Comparison of ENCODE assay signal across 8 cellular contexts in genomic region chr2:9556121-9556869, GRCh38. TPM values are rescaled to one million over a fixed set of nuclear protein-coding genes. Genes with fewer than 3 reads are reported as not detected.
DNase-seq lines count a peak whose midpoint lies in the region; ATAC-seq and TF ChIP-seq lines count a peak whose summit lies in the region.

No MANE protein-coding gene starts in this region.

- peak; percentile 34 for ATAC-seq in GM19455 (IDR thresholded peaks at IDR 0.05; ENCODE audit: unreplicated experiment)
- ATAC-seq in HG03520 (IDR thresholded peaks at IDR 0.05; ENCODE audit: unreplicated experiment): peak; percentile 19

- no peak for TF ChIP-seq EP300 in ovary (IDR thresholded peaks at IDR 0.05)

- peak overlapping the region; percentile 90 for H3K4me3 ChIP-seq in WI38 (ENCODE audit: low read depth, low read length)
- peak overlapping the region; percentile 74 for H3K4me3 ChIP-seq in fibroblast of mammary gland (ENCODE audit: control insufficient read depth, low read depth, low read length)
- peak overlapping the region; percentile 92 for H3K4me3 ChIP-seq in ovary

- no peak for TF ChIP-seq CTCF in C4-2B (conservative IDR thresholded peaks at IDR 0.05)
- TF ChIP-seq CTCF in WI38 (IDR thresholded peaks at IDR 0.05; ENCODE audit: low read depth, low read length): no peak
- TF ChIP-seq CTCF in fibroblast of mammary gland (conservative IDR thresholded peaks at IDR 0.05; ENCODE audit: control insufficient read depth, insufficient read depth, low read depth, low read length): no peak
- no peak for TF ChIP-seq CTCF in ovary (IDR thresholded peaks at IDR 0.05)

- intact Hi-C loops in ovary (cut with DNase I): no loop called here

- no peaks in the 10 kb centered on the region for H3K27me3 ChIP-seq in ovary

- DNase-seq in fibroblast of mammary gland (ENCODE audit: low read depth): peak; percentile 24
- no peak for DNase-seq in ovary
- DNase-seq in G401 (ENCODE audit: low spot score): no peak
- no peak for DNase-seq in NCI-H187 treated with DMSO at 0.1 percent for 48 hours (lab: John Stamatoyannopoulos, UW)

- no peaks in the 10 kb centered on the region for H3K36me3 ChIP-seq in ovary

- TF ChIP-seq POLR2A in ovary (IDR thresholded peaks at IDR 0.05): no peak

- H3K27ac ChIP-seq in C4-2B (peak overlapping the region; percentile 97), ovary (peak overlapping the region; percentile 97 to 99)

- in situ Hi-C loops in G401 (cut with HindIII; ENCODE audit: low sequenced_read_pairs): no loop called here

- 0 to 2% (median 1%) methylated on average over 18 to 35 of the region's 35 CpGs for WGBS in ovary, 3 donors

- H3K9me3 ChIP-seq in ovary: no peaks in the 10 kb centered on the region

- H3K4me1 ChIP-seq in ovary (ENCODE audit: insufficient read depth): peaks cover 5% of the 10 kb centered on the region

RNA-seq across cellular contexts. Expression of gene ADAM17, which starts 0.7 kb away (rescaled TPM):
- total RNA-seq in ovary: 10 to 100 TPM; 24.3 to 46.6 (median 30.0) TPM
- polyA plus RNA-seq in ovary: 10 to 100 TPM; 10.2 to 22.8 TPM
- total RNA-seq in G401 (2014; rRNA removed; shearing (Covaris generic)): 7.6 and 10.4 TPM in 2 replicates
